18 cellular contexts compared by ENCODE assay signal in the genomic region with DNA sequence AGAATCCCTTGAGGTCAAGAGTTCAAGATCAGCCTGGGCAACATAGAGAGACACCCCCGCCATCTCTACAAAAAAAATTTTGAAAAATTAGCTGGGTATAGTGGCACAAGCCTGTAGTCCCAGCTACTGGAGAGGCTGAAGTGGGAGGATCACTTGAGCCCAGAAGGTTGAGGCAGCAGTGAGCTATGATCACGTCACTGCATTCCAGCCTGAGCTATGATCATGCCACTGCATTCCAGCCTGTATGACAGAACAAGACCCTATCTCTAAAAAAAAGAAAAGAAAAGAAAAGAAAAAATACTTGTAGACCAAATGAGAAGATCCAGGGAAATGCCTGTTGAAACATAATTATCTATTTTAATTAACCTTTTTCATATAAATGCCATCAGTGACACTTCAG.
DNase-seq lines count a peak whose midpoint lies in the region; ATAC-seq and TF ChIP-seq lines count a peak whose summit lies in the region.
"Had no signal": no experiment of that assay in that cellular context is flagged by ENCODE, and none has a peak within 500 bp of the region (broad histone marks: within the 10 kb centered on the region; RNA-seq: fewer than 3 reads in every experiment).

No MANE protein-coding gene starts in this region.

- peak overlapping the region; percentile 97 for H2BK120ac ChIP-seq in IMR-90 (ENCODE audit: low read depth, low read length)

- H4K5ac ChIP-seq in IMR-90 (ENCODE audit: low read depth, low read length), result peak overlapping the region; percentile 78; the same call in 1 of the 2 replicates

- no peak overlapping the region for H3K9ac ChIP-seq in IMR-90 (ENCODE audit: low read depth, low read length)
- H3K9ac ChIP-seq in smooth muscle cell (ENCODE audit: low read depth), result peak overlapping the region; percentile 50

- peak; percentile 92 for DNase-seq in IMR-90
- peak; percentile 34 for DNase-seq in amniotic stem cell (lab: John Stamatoyannopoulos, UW)
- DNase-seq in fibroblast of the aortic adventitia (ENCODE audit: low read depth), result peak; percentile 86
- no peak for DNase-seq in smooth muscle cell (lab: John Stamatoyannopoulos, UW; ENCODE audit: unreplicated experiment)
- no peak for DNase-seq in 8988T
- DNase-seq in substantia nigra (lab: John Stamatoyannopoulos, UW), result no peak
- DNase-seq in prostate gland (ENCODE audit: low spot score), result no peak
- DNase-seq: activated CD4-positive, alpha-beta memory T cell treated with anti-CD3 and anti-CD28 coated beads, Interleukin-2, amount 10 ng/mL, durations not matched to agents 7 days and 5 days; DMS79 treated with DMSO at 0.1 percent for 48 hours; heart left ventricle; kidney; NCI-H1694; NCI-H446 treated with DMSO at 0.1 percent for 48 hours; Right ventricle myocardium superior; stimulated activated naive CD4-positive, alpha-beta T cell; transverse colon had no signal

- H4K8ac ChIP-seq in IMR-90 (ENCODE audit: low read depth in 2 of 2, low read length in 2 of 2), result peak overlapping the region; percentile 65 to 92; a peak in 3 of 4 replicates

- CTCF ChIA-PET in IMR-90 (lab: Yijun Ruan, JAX), result no interaction called here

- H2AK9ac ChIP-seq in IMR-90 (replicated peaks; ENCODE audit: low read depth, low read length, poor library complexity), result no peak overlapping the region

- no peaks in the 10 kb centered on the region for H3K79me2 ChIP-seq in smooth muscle cell (ENCODE audit: low read depth)

- intact Hi-C loops in IMR-90 (cut with micrococcal nuclease) (no loop called here), prostate gland (cut with DNase I) (no loop called here)

- H3K4me3 ChIP-seq in IMR-90 (ENCODE audit: insufficient read depth, low read depth, low read length), result no peak overlapping the region
- no peak overlapping the region for H3K4me3 ChIP-seq in fibroblast of the aortic adventitia (ENCODE audit: low read depth, low read length)
- no peak overlapping the region for H3K4me3 ChIP-seq in smooth muscle cell
- H3K4me3 ChIP-seq in prostate gland, result no peak overlapping the region
- H3K4me3 ChIP-seq: heart left ventricle, transverse colon had no signal

- peak overlapping the region; percentile 96 for H2BK15ac ChIP-seq in IMR-90 (ENCODE audit: low read depth, low read length)

- no peaks in the 10 kb centered on the region for H4K20me1 ChIP-seq in IMR-90 (ENCODE audit: insufficient read depth, low read length)
- no peaks in the 10 kb centered on the region for H4K20me1 ChIP-seq in smooth muscle cell (ENCODE audit: low read depth)

- H2BK20ac ChIP-seq in IMR-90 (ENCODE audit: low read depth, low read length), result peak overlapping the region; percentile 93

- H3K23ac ChIP-seq in IMR-90 (ENCODE audit: low read depth, low read length), result peak overlapping the region; percentile 74; the same call in 1 of the 2 replicates

- peaks cover 7% of the 10 kb centered on the region for H3K9me1 ChIP-seq in IMR-90 (ENCODE audit: insufficient read depth, low read length)

- dilution Hi-C loops in IMR-90 (cut with HindIII; ENCODE audit: low sequenced_read_pairs, unreplicated experiment), result no loop called here

- H3K36me3 ChIP-seq in IMR-90 (ENCODE audit: control insufficient read depth, insufficient read depth, low read length), result no peaks in the 10 kb centered on the region
- H3K36me3 ChIP-seq in smooth muscle cell (ENCODE audit: low read depth), result no peaks in the 10 kb centered on the region
- no peaks in the 10 kb centered on the region for H3K36me3 ChIP-seq in prostate gland
- H3K36me3 ChIP-seq: heart left ventricle, transverse colon had no signal

- H3K9me3 ChIP-seq in IMR-90 (ENCODE audit: control insufficient read depth, insufficient read depth, low read length), result no peaks in the 10 kb centered on the region
- H3K9me3 ChIP-seq in smooth muscle cell (replicated peaks; ENCODE audit: low read depth), result no peaks in the 10 kb centered on the region
- H3K9me3 ChIP-seq in prostate gland, result no peaks in the 10 kb centered on the region
- H3K9me3 ChIP-seq: heart left ventricle, transverse colon had no signal

- H3K4me2 ChIP-seq in IMR-90 (ENCODE audit: low read depth, low read length), result no peak overlapping the region
- peak overlapping the region; percentile 5 for H3K4me2 ChIP-seq in smooth muscle cell

- H3K4ac ChIP-seq in IMR-90 (ENCODE audit: low read depth, low read length), result peak overlapping the region; percentile 88

- in situ Hi-C loops in IMR-90 (cut with MboI; ENCODE audit: low sequenced_read_pairs), result no loop called here

- TF ChIP-seq CTCF in IMR-90 (conservative IDR thresholded peaks at IDR 0.05; ENCODE audit: low read depth, low read length), result no peak
- no peak for TF ChIP-seq CTCF in fibroblast of the aortic adventitia (IDR thresholded peaks at IDR 0.05; ENCODE audit: insufficient read depth, low read length)
- TF ChIP-seq CTCF in smooth muscle cell (IDR thresholded peaks at IDR 0.05; ENCODE audit: borderline replicate concordance, insufficient read depth, poor library complexity, severe bottlenecking), result no peak
- TF ChIP-seq CTCF in prostate gland (IDR thresholded peaks at IDR 0.05), result no peak

- H3K4me1 ChIP-seq in IMR-90 (ENCODE audit: control insufficient read depth, insufficient read depth, low read length), result peaks cover 7% of the 10 kb centered on the region
- peaks cover 20% of the 10 kb centered on the region for H3K4me1 ChIP-seq in smooth muscle cell (ENCODE audit: low read depth)
- H3K4me1 ChIP-seq in prostate gland (replicated peaks), result no peaks in the 10 kb centered on the region

- no TSS peak for BruUV-seq in IMR-90 (replicated peaks; lab: Mats Ljungman, UMichigan)

- POLR2A ChIA-PET in IMR-90 (lab: Charles Lee; ENCODE audit: unreplicated experiment), result no interaction called here

- peak overlapping the region; percentile 94 for H3K14ac ChIP-seq in IMR-90 (replicated peaks; ENCODE audit: low read depth, low read length)

- peaks cover 21% of the 10 kb centered on the region for H3F3A ChIP-seq in smooth muscle cell (ENCODE audit: low read depth)

- no peak overlapping the region for H3K56ac ChIP-seq in IMR-90 (ENCODE audit: extremely low read depth, insufficient read depth, low read length)

- TF ChIP-seq POLR2A in IMR-90 (IDR thresholded peaks at IDR 0.05; ENCODE audit: low read depth, low read length) (no peak), prostate gland (IDR thresholded peaks at IDR 0.05) (no peak)

- H4K91ac ChIP-seq in IMR-90 (ENCODE audit: insufficient read depth, low read depth, low read length), result peak overlapping the region; percentile 84

- no peak for TF ChIP-seq RAD21 in IMR-90 (IDR thresholded peaks at IDR 0.05; ENCODE audit: low read length)

- no peaks in the 10 kb centered on the region for H3K27me3 ChIP-seq in IMR-90 (ENCODE audit: control insufficient read depth, insufficient read depth, low read length)
- no peaks in the 10 kb centered on the region for H3K27me3 ChIP-seq in smooth muscle cell (ENCODE audit: low read depth)
- H3K27me3 ChIP-seq in prostate gland (replicated peaks; ENCODE audit: insufficient read depth), result no peaks in the 10 kb centered on the region
- H3K27me3 ChIP-seq: heart left ventricle, transverse colon had no signal

- H2AK5ac ChIP-seq in IMR-90 (ENCODE audit: low read depth, low read length), result peak overlapping the region; percentile 61; the same call in 1 of the 2 replicates

- H3K27ac ChIP-seq in IMR-90 (ENCODE audit: insufficient read depth, low read length), result peak overlapping the region; percentile 7; the same call in 1 of the 2 replicates
- H3K27ac ChIP-seq in smooth muscle cell (ENCODE audit: low read depth), result peak overlapping the region; percentile 81
- no peak overlapping the region for H3K27ac ChIP-seq in substantia nigra (ENCODE audit: low read depth, low read length, poor library complexity, severe bottlenecking)
- no peak overlapping the region for H3K27ac ChIP-seq in prostate gland
- H3K27ac ChIP-seq: C4-2B, heart left ventricle had no signal

- H3K79me1 ChIP-seq in IMR-90 (ENCODE audit: low read depth in 1 of 2, low read length in 2 of 2), result no peaks in the 10 kb centered on the region

- H2BK5ac ChIP-seq in IMR-90 (ENCODE audit: low read depth, low read length, poor library complexity, severe bottlenecking), result peak overlapping the region; percentile 77

- ATAC-seq in IMR-90 (ENCODE audit: low read depth), result peak; percentile 90
- ATAC-seq: HCT116, heart left ventricle had no signal

- H3K18ac ChIP-seq in IMR-90 (ENCODE audit: low read depth, low read length), result peak overlapping the region; percentile 94; the same call in 1 of the 2 replicates

- no CpG with 5 or more reads among the region's 2 CpGs for WGBS in IMR-90 (ENCODE audit: extremely low coverage in 2 of 2, insufficient read length in 1 of 2), 2 experiments
- WGBS in smooth muscle cell (ENCODE audit: low lambda C conversion rate), result 53% methylated on average over 2 of the region's 2 CpGs
- WGBS in prostate gland, result 91% methylated on average over 2 of the region's 2 CpGs

- H2AFZ ChIP-seq in IMR-90 (replicated peaks; ENCODE audit: low read length, poor library complexity) (peak overlapping the region; percentile 85), smooth muscle cell (ENCODE audit: low read depth) (peak overlapping the region; percentile 10)

TF ChIP-seq in IMR-90, 13 proteins besides CTCF, POLR2A, EP300 and RAD21:
- TF ChIP-seq MAZ (IDR thresholded peaks at IDR 0.05; ENCODE audit: borderline replicate concordance, low read depth, low read length) (no peak), MXI1 (IDR thresholded peaks at IDR 0.05; ENCODE audit: borderline replicate concordance, low read depth, low read length) (no peak), NFE2L2 (IDR thresholded peaks at IDR 0.05; ENCODE audit: low read depth, low read length) (no peak), MAFK (IDR thresholded peaks at IDR 0.05; ENCODE audit: low read depth, low read length) (no peak), RCOR1 (IDR thresholded peaks at IDR 0.05; ENCODE audit: insufficient replicate concordance, low read length) (no peak), CHD1 (IDR thresholded peaks at IDR 0.05; ENCODE audit: low read depth, low read length) (no peak)
- TF ChIP-seq, protein P1, sequence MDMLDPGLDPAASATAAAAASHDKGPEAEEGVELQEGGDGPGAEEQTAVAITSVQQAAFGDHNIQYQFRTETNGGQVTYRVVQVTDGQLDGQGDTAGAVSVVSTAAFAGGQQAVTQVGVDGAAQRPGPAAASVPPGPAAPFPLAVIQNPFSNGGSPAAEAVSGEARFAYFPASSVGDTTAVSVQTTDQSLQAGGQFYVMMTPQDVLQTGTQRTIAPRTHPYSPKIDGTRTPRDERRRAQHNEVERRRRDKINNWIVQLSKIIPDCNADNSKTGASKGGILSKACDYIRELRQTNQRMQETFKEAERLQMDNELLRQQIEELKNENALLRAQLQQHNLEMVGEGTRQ (IDR thresholded peaks at IDR 0.05; ENCODE audit: low read depth, low read length), result no peak

Comparison
In these comparisons a context has a peak if more than half of its experiments do, and no peak if none do; other contexts are left out.
1. DNase-seq: peak in IMR-90 (single experiment), amniotic stem cell (single experiment) and fibroblast of the aortic adventitia (single experiment); none in smooth muscle cell (single experiment), 8988T (single experiment), substantia nigra (0 of 49) and prostate gland (single experiment).
2. H3K27ac ChIP-seq: peak in IMR-90 (single experiment) and smooth muscle cell (single experiment); none in substantia nigra (single experiment) and prostate gland (0 of 2).